Comparison of ENCODE assay signal across 9 cellular contexts in genomic region chr12:108801736-108802665, GRCh38. TPM values are rescaled to one million over a fixed set of nuclear protein-coding genes. Genes with fewer than 3 reads are reported as not detected.
DNase-seq lines count a peak whose midpoint lies in the region; ATAC-seq, FAIRE-seq and TF ChIP-seq lines count a peak whose summit lies in the region.
"Had no signal": no experiment of that assay in that cellular context is flagged by ENCODE, and none has a peak within 500 bp of the region (broad histone marks: within the 10 kb centered on the region; RNA-seq: fewer than 3 reads in every experiment).

No MANE protein-coding gene starts in this region.

- CTCF ChIA-PET in activated CD8-positive, alpha-beta T cell treated with anti-CD3 and anti-CD28 coated beads for 36 hours (lab: Charles Lee) = interaction anchor here (1.0 to 18.8 kb wide), 18 partner anchors 10 to 237 kb away, joined by 3 to 347 read pairs (median 8); partner anchors contain the start of gene SELPLG

- 80 to 82% methylated on average over 16 to 17 of the region's 17 CpGs for WGBS in body of pancreas, 2 donors

- intact Hi-C loops in posterior vena cava (cut with DNase I) (loop anchor here (1.0 to 5.0 kb wide), 4 partner anchors 70 to 240 kb away; partner anchors contain the start of genes CORO1C (in 1 of the 2), ISCU (in 1 of the 2) and SART3 (in 1 of the 2)), body of pancreas (cut with DNase I) (no loop called here)
- intact Hi-C loops in activated CD8-positive, alpha-beta T cell treated with anti-CD3 and anti-CD28 coated beads for 36 hours (cut with micrococcal nuclease) = loop anchor here (2.0 to 5.0 kb wide), 2 partner anchors 137 to 240 kb away; partner anchors contain the start of genes ISCU and SART3

- no peak for ATAC-seq in activated CD8-positive, alpha-beta T cell treated with anti-CD3 and anti-CD28 coated beads for 36 hours
- ATAC-seq in body of pancreas = no peak

- H3K9me3 ChIP-seq in SJSA1 (replicated peaks) (no peaks in the 10 kb centered on the region), body of pancreas (no peaks in the 10 kb centered on the region)

- peaks cover 63% of the 10 kb centered on the region for H3K4me1 Mint-ChIP-seq in glutamatergic neuron (ENCODE audit: low read depth, unreplicated experiment)
- H3K4me1 Mint-ChIP-seq in activated CD8-positive, alpha-beta T cell treated with anti-CD3 and anti-CD28 coated beads for 36 hours (ENCODE audit: low read depth) = peaks cover 7% of the 10 kb centered on the region

- H3K27me3 Mint-ChIP-seq in glutamatergic neuron (ENCODE audit: unreplicated experiment) = peaks cover 12% of the 10 kb centered on the region
- no peaks in the 10 kb centered on the region for H3K27me3 Mint-ChIP-seq in activated CD8-positive, alpha-beta T cell treated with anti-CD3 and anti-CD28 coated beads for 36 hours

- POLR2A ChIA-PET in activated CD8-positive, alpha-beta T cell treated with anti-CD3 and anti-CD28 coated beads for 36 hours (lab: Charles Lee) = interaction anchor here (0.9 to 1.0 kb wide), 2 partner anchors 137 to 175 kb away, joined by 3 read pairs; no protein-coding TSS in a partner anchor

- TF ChIP-seq POLR2A in body of pancreas (IDR thresholded peaks at IDR 0.05) = no peak

- H3K9me3 Mint-ChIP-seq in glutamatergic neuron (ENCODE audit: unreplicated experiment) = peaks cover 16% of the 10 kb centered on the region
- H3K9me3 Mint-ChIP-seq in activated CD8-positive, alpha-beta T cell treated with anti-CD3 and anti-CD28 coated beads for 36 hours = no peaks in the 10 kb centered on the region

- peaks cover 60% of the 10 kb centered on the region for H3K4me1 ChIP-seq in SJSA1 (replicated peaks)
- peaks cover 3% of the 10 kb centered on the region for H3K4me1 ChIP-seq in body of pancreas

- peak overlapping the region; percentile 10 for H3K4me3 ChIP-seq in SJSA1
- no peak overlapping the region for H3K4me3 ChIP-seq in body of pancreas

- no peak for FAIRE-seq in frontal cortex (lab: Jason Lieb, UNC)

- no peak for TF ChIP-seq CTCF in glutamatergic neuron (IDR thresholded peaks at IDR 0.05; ENCODE audit: partially characterized antibody, unreplicated experiment)
- no peak for TF ChIP-seq CTCF in activated CD8-positive, alpha-beta T cell treated with anti-CD3 and anti-CD28 coated beads for 36 hours (IDR thresholded peaks at IDR 0.05)
- no peak for TF ChIP-seq CTCF in body of pancreas (IDR thresholded peaks at IDR 0.05)

- H3K36me3 ChIP-seq in SJSA1 = peaks cover 80% of the 10 kb centered on the region
- peaks cover 10 to 27% of the 10 kb centered on the region in 2 donors for H3K36me3 ChIP-seq in body of pancreas (replicated peaks in 1 of 2; ENCODE audit: insufficient read depth in 1 of 2, low read depth in 2 of 2)

- H3K27me3 ChIP-seq in SJSA1 (replicated peaks) (no peaks in the 10 kb centered on the region), body of pancreas (no peaks in the 10 kb centered on the region)

- H3K4me3 Mint-ChIP-seq in glutamatergic neuron (ENCODE audit: unreplicated experiment) = peak overlapping the region; percentile 88
- H3K4me3 Mint-ChIP-seq in activated CD8-positive, alpha-beta T cell treated with anti-CD3 and anti-CD28 coated beads for 36 hours = no peak overlapping the region

- peak; percentile 86 for DNase-seq in DMS 273 (lab: John Stamatoyannopoulos, UW; ENCODE audit: unreplicated experiment)
- peak; percentile 86 to 91 for DNase-seq in SJSA1 (ENCODE audit: low read depth in 1 of 2, low spot score in 2 of 2)
- DNase-seq in glutamatergic neuron = peak; percentile 84
- peak; percentile 83 for DNase-seq in posterior vena cava (ENCODE audit: low spot score)
- no peak for DNase-seq in activated CD8-positive, alpha-beta memory T cell treated with anti-CD3 and anti-CD28 coated beads, Interleukin-2, amount 50 U/mL, for 48 hours
- DNase-seq in frontal cortex (ENCODE audit: low spot score in 2 of 2) = no peak
- DNase-seq in activated CD8-positive, alpha-beta T cell treated with anti-CD3 and anti-CD28 coated beads for 36 hours = no peak
- no peak for DNase-seq in body of pancreas

- H3K36me3 Mint-ChIP-seq in glutamatergic neuron (ENCODE audit: unreplicated experiment) = no peaks in the 10 kb centered on the region
- peaks cover 40% of the 10 kb centered on the region for H3K36me3 Mint-ChIP-seq in activated CD8-positive, alpha-beta T cell treated with anti-CD3 and anti-CD28 coated beads for 36 hours (ENCODE audit: low read depth)

- peak overlapping the region; percentile 90 for H3K27ac ChIP-seq in SJSA1
- peak overlapping the region in 2 of 4 donors; percentile 0 to 13 for H3K27ac ChIP-seq in body of pancreas
- H3K27ac ChIP-seq: KMS-11 had no signal

- peak overlapping the region; percentile 96 for H3K27ac Mint-ChIP-seq in glutamatergic neuron (ENCODE audit: unreplicated experiment)
- no peak overlapping the region for H3K27ac Mint-ChIP-seq in activated CD8-positive, alpha-beta T cell treated with anti-CD3 and anti-CD28 coated beads for 36 hours

RNA-seq across cellular contexts. Expression of gene SSH1, which starts 55.4 kb away (rescaled TPM):
- 7.1 and 16.3 TPM in 2 replicates for total RNA-seq in SJSA1 (2014; rRNA removed; shearing (Covaris generic))
- 28.2 TPM for total RNA-seq in glutamatergic neuron (ENCODE audit: unreplicated experiment)
- total RNA-seq in posterior vena cava = 10 to 100 TPM; 34.7 to 43.9 TPM
- total RNA-seq in frontal cortex = 4.1 TPM
- 10 to 100 TPM; 33.0 to 34.5 TPM for total RNA-seq in activated CD8-positive, alpha-beta T cell treated with anti-CD3 and anti-CD28 coated beads for 36 hours
- total RNA-seq in body of pancreas = 10 to 100 TPM in 1 of 2 donors, 1 to 10 TPM in 1; 5.6 to 16.9 TPM

Comparison
In these comparisons a context has a peak if more than half of its experiments do, and no peak if none do; other contexts are left out.
1. DNase-seq: peak in DMS 273 (single experiment), SJSA1 (2 of 2), glutamatergic neuron (single experiment) and posterior vena cava (single experiment); none in activated CD8-positive, alpha-beta memory T cell treated with anti-CD3 and anti-CD28 coated beads, Interleukin-2, amount 50 U/mL, for 48 hours (single experiment), frontal cortex (0 of 2), activated CD8-positive, alpha-beta T cell treated with anti-CD3 and anti-CD28 coated beads for 36 hours (single experiment) and body of pancreas (0 of 4).